Comparison of ENCODE assay signal across 8 cellular contexts in the genomic region with DNA sequence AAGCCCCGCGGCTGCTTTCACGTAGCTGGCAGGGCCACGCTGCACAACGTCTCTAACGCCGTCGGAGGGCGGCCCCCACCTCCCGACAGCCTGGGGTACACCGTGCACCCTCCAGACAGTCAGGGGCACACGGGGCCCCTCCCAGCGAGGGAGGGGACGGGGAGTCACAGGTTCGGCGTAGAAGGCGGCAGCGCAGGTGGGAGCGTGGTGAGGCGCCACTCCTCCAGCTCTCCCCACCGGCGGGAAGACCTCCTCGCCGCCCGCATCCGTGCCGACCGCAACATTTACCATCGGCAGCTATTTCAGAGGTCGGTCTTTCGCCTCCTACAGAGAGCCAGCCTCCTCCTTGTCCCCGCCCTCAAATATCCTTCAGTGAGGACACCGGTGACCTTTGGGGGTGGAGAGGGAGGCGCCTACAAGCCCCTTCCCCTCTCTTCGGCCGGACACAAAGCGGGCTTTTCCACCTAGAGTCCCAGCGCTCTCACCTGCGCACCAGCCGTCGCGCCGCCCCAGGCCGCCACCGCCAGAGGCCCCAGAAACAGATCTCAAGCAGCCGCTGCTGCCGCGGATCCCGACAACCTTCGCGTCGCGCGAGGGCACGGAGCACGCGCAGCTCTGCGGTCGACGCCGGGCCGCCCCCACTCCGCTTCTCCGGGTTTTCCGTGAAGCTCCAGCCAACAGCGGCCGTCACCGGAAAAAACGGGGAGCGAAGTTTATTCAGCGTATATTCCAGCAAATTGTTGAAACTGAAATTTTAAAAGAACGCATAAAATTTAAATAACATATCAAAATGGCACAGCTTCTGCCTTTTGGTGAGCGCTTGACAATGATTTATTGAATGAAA. TPM values are rescaled to one million over a fixed set of nuclear protein-coding genes. Genes with fewer than 3 reads are reported as not detected.
DNase-seq lines count a peak whose midpoint lies in the region; ATAC-seq and TF ChIP-seq lines count a peak whose summit lies in the region.

TSS of gene MKKS (minus strand) at position 600 of the 844 bp plus-strand sequence. CDS start 20,708 bp downstream, outside the sequence.

- H3K4me1 ChIP-seq in IMR-90 (ENCODE audit: control insufficient read depth, insufficient read depth, low read length): peaks cover 2% of the 10 kb centered on the region; the same call in 1 of the 2 replicates
- H3K4me1 ChIP-seq in esophagus (ENCODE audit: control insufficient read depth in 2 of 2, insufficient read depth in 2 of 2, low read length in 1 of 2): peaks cover 0 to 3% of the 10 kb centered on the region in 2 donors

- H3K9ac ChIP-seq in IMR-90 (ENCODE audit: low read depth, low read length): peak within 1 kb of the TSS; percentile 85

- dilution Hi-C loops in IMR-90 (cut with HindIII; ENCODE audit: low sequenced_read_pairs, unreplicated experiment): no loop called here

- H3K27me3 ChIP-seq in IMR-90 (ENCODE audit: control insufficient read depth, insufficient read depth, low read length) (no peaks in the 10 kb centered on the region), esophagus (ENCODE audit: control insufficient read depth in 1 of 2, insufficient read depth in 2 of 2, low read length in 2 of 2) (no peaks in the 10 kb centered on the region)

- H3K9me1 ChIP-seq in IMR-90 (ENCODE audit: insufficient read depth, low read length): no peaks in the 10 kb centered on the region; the same call in 1 of the 2 replicates

- TF ChIP-seq RAD21 in IMR-90 (IDR thresholded peaks at IDR 0.05; ENCODE audit: low read length): no peak

- H3K14ac ChIP-seq in IMR-90 (replicated peaks; ENCODE audit: low read depth, low read length): peak within 1 kb of the TSS; percentile 77

- H3K27ac Mint-ChIP-seq in activated T-cell treated with anti-CD3 and anti-CD28 coated beads, Interleukin-2, amount 50 U/mL, for 24 hours: peak within 1 kb of the TSS; percentile 96

- H2AK5ac ChIP-seq in IMR-90 (ENCODE audit: low read depth, low read length): peak within 1 kb of the TSS; percentile 70

- H2BK120ac ChIP-seq in IMR-90 (ENCODE audit: low read depth, low read length): peak within 1 kb of the TSS; percentile 67; the same call in 1 of the 2 replicates

- no peak within 1 kb of the TSS; the same call in 2 of the 3 replicates for H2BK15ac ChIP-seq in IMR-90 (ENCODE audit: low read depth, low read length)

- DNase-seq in DMS114 treated with DMSO at 0.1 percent for 48 hours (lab: John Stamatoyannopoulos, UW; ENCODE audit: unreplicated experiment) (peak; percentile 85), IMR-90 (peak; percentile 91), OCI-M1 (lab: John Stamatoyannopoulos, UW) (peak; percentile 94), myocyte (ENCODE audit: low read depth) (peak; percentile 94)
- DNase-seq in activated T-cell treated with anti-CD3 and anti-CD28 coated beads, Interleukin-2, amount 50 U/mL, for 24 hours: peak; percentile 90
- DNase-seq in stimulated activated CD8-positive, alpha-beta memory T cell treated with anti-CD3 and anti-CD28 coated beads, Interleukin-7, amount 100 ng/mL, for 4 hours (ENCODE audit: low read depth in 2 of 2): peak; percentile 65 to 82

- H3K9me3 ChIP-seq in IMR-90 (ENCODE audit: control insufficient read depth, insufficient read depth, low read length) (no peaks in the 10 kb centered on the region), esophagus (ENCODE audit: control insufficient read depth in 2 of 2, insufficient read depth in 1 of 2, low read depth in 1 of 2, low read length in 1 of 2) (no peaks in the 10 kb centered on the region)

- H2AFZ ChIP-seq in IMR-90 (replicated peaks; ENCODE audit: low read length, poor library complexity): peak within 1 kb of the TSS; percentile 99

- peaks cover 48% of the 10 kb centered on the region for H3K36me3 Mint-ChIP-seq in activated T-cell treated with anti-CD3 and anti-CD28 coated beads, Interleukin-2, amount 50 U/mL, for 24 hours (ENCODE audit: low read depth)

- TF ChIP-seq POLR2A in IMR-90 (IDR thresholded peaks at IDR 0.05; ENCODE audit: low read depth, low read length): no peak

- peak within 1 kb of the TSS; percentile 87 for H2BK5ac ChIP-seq in IMR-90 (ENCODE audit: low read depth, low read length, poor library complexity, severe bottlenecking)

- TF ChIP-seq CTCF in IMR-90 (conservative IDR thresholded peaks at IDR 0.05; ENCODE audit: low read depth, low read length): no peak

- POLR2A ChIA-PET in IMR-90 (lab: Charles Lee; ENCODE audit: unreplicated experiment): interaction anchor here (0.5 to 1.1 kb wide), 2 partner anchors 224 to 237 kb away, joined by 3 to 6 read pairs; no protein-coding TSS in a partner anchor

- WGBS in IMR-90 (ENCODE audit: extremely low coverage in 2 of 2, insufficient read length in 1 of 2), 2 experiments: 0% methylated on average over 7 of the region's 73 CpGs; no CpG with 5 or more reads in 1 of the 2 experiments
- 0% methylated on average over 73 of the region's 73 CpGs for WGBS in esophagus, 2 donors

- peak within 1 kb of the TSS; percentile 91 for H3K4me3 Mint-ChIP-seq in activated T-cell treated with anti-CD3 and anti-CD28 coated beads, Interleukin-2, amount 50 U/mL, for 24 hours

- intact Hi-C loops in IMR-90 (cut with micrococcal nuclease): loop anchor here (2.0 to 10.0 kb wide), 4 partner anchors 103 to 1111 kb away; partner anchors contain the start of gene SNAP25

- peak; percentile 66 for ATAC-seq in GM21528 (IDR thresholded peaks at IDR 0.05; ENCODE audit: low FRiP score, unreplicated experiment)
- peak; percentile 85 for ATAC-seq in IMR-90 (ENCODE audit: low read depth)

- H3K27ac ChIP-seq in IMR-90 (ENCODE audit: insufficient read depth, low read length): peak within 1 kb of the TSS; percentile 90
- H3K27ac ChIP-seq in esophagus (ENCODE audit: low read depth in 2 of 2, low read length in 1 of 2): peak within 1 kb of the TSS; percentile 94 to 97

- peak within 1 kb of the TSS; percentile 100 for H3K4me2 ChIP-seq in IMR-90 (ENCODE audit: low read depth, low read length)

- peak within 1 kb of the TSS; percentile 81 for H3K23ac ChIP-seq in IMR-90 (ENCODE audit: low read depth, low read length)

- H4K20me1 ChIP-seq in IMR-90 (ENCODE audit: insufficient read depth, low read length): no peaks in the 10 kb centered on the region

- in situ Hi-C loops in IMR-90 (cut with MboI; ENCODE audit: low sequenced_read_pairs): no loop called here

- peak within 1 kb of the TSS; percentile 65 for H3K4ac ChIP-seq in IMR-90 (ENCODE audit: low read depth, low read length)

- no peaks in the 10 kb centered on the region for H3K9me3 Mint-ChIP-seq in activated T-cell treated with anti-CD3 and anti-CD28 coated beads, Interleukin-2, amount 50 U/mL, for 24 hours

- no peak within 1 kb of the TSS; the same call in 1 of the 2 replicates for H2BK20ac ChIP-seq in IMR-90 (ENCODE audit: low read depth, low read length)

- CTCF ChIA-PET in IMR-90 (lab: Yijun Ruan, JAX): interaction anchor here (0.6 to 2.5 kb wide), 5 partner anchors 8 to 1109 kb away, joined by 3 to 9 read pairs (median 4); no protein-coding TSS in a partner anchor

- H3K4me3 ChIP-seq in IMR-90 (ENCODE audit: insufficient read depth, low read depth, low read length) (peak within 1 kb of the TSS; percentile 89), esophagus (ENCODE audit: low read depth in 1 of 2, low read length in 2 of 2) (peak within 1 kb of the TSS; percentile 84 to 99)

- peak within 1 kb of the TSS; percentile 34 for H3K18ac ChIP-seq in IMR-90 (ENCODE audit: low read depth, low read length)

- H3K27me3 Mint-ChIP-seq in activated T-cell treated with anti-CD3 and anti-CD28 coated beads, Interleukin-2, amount 50 U/mL, for 24 hours: no peaks in the 10 kb centered on the region

- peaks cover 30 to 57% of the 10 kb centered on the region in 2 experiments for H3K79me1 ChIP-seq in IMR-90 (ENCODE audit: low read depth in 1 of 2, low read length in 2 of 2)

- peaks cover 63% of the 10 kb centered on the region for H3K4me1 Mint-ChIP-seq in activated T-cell treated with anti-CD3 and anti-CD28 coated beads, Interleukin-2, amount 50 U/mL, for 24 hours (ENCODE audit: low read depth)

- peak within 1 kb of the TSS; percentile 86 for H2AK9ac ChIP-seq in IMR-90 (replicated peaks; ENCODE audit: low read depth, low read length, poor library complexity)

- H4K5ac ChIP-seq in IMR-90 (ENCODE audit: low read depth, low read length): peak within 1 kb of the TSS; percentile 65

- peak within 1 kb of the TSS; percentile 98 for H4K8ac ChIP-seq in IMR-90 (ENCODE audit: low read depth in 2 of 2, low read length in 2 of 2)

- BruUV-seq in IMR-90 (replicated peaks; lab: Mats Ljungman, UMichigan): no TSS peak

- H3K36me3 ChIP-seq in IMR-90 (ENCODE audit: control insufficient read depth, insufficient read depth, low read length) (no peaks in the 10 kb centered on the region), esophagus (ENCODE audit: control insufficient read depth in 2 of 2, insufficient read depth in 2 of 2, low read length in 1 of 2) (no peaks in the 10 kb centered on the region)

- peak within 1 kb of the TSS; percentile 95 for H3K56ac ChIP-seq in IMR-90 (ENCODE audit: extremely low read depth, insufficient read depth, low read length)

- H4K91ac ChIP-seq in IMR-90 (ENCODE audit: insufficient read depth, low read depth, low read length): peak within 1 kb of the TSS; percentile 81

TF ChIP-seq in IMR-90, 13 proteins besides CTCF, POLR2A, EP300 and RAD21 (continues in another document):
- TF ChIP-seq, protein P1, sequence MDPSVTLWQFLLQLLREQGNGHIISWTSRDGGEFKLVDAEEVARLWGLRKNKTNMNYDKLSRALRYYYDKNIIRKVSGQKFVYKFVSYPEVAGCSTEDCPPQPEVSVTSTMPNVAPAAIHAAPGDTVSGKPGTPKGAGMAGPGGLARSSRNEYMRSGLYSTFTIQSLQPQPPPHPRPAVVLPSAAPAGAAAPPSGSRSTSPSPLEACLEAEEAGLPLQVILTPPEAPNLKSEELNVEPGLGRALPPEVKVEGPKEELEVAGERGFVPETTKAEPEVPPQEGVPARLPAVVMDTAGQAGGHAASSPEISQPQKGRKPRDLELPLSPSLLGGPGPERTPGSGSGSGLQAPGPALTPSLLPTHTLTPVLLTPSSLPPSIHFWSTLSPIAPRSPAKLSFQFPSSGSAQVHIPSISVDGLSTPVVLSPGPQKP (IDR thresholded peaks at IDR 0.05; ENCODE audit: borderline replicate concordance, low read depth, low read length): no peak
- 0 out of 2 replicates have a peak, but pooled peaks have one; percentile 1 for TF ChIP-seq FOS (IDR thresholded peaks at IDR 0.05; ENCODE audit: low read depth, low read length)
- TF ChIP-seq MXI1 (IDR thresholded peaks at IDR 0.05; ENCODE audit: borderline replicate concordance, low read depth, low read length): peak; percentile 47; the same call in 1 of the 2 replicates
- TF ChIP-seq NFE2L2 (IDR thresholded peaks at IDR 0.05; ENCODE audit: low read depth, low read length): no peak
- TF ChIP-seq MAZ (IDR thresholded peaks at IDR 0.05; ENCODE audit: borderline replicate concordance, low read depth, low read length): peak; percentile 60; the same call in 1 of the 2 replicates
- TF ChIP-seq RCOR1 (IDR thresholded peaks at IDR 0.05; ENCODE audit: insufficient replicate concordance, low read length): no peak

RNA-seq across cellular contexts. Expression of gene MKKS, which starts in this region (rescaled TPM):
- total RNA-seq in IMR-90 (2012; rRNA removed) (7.5 and 8.1 TPM in 2 replicates), myocyte (11.2 and 13.5 TPM in 2 replicates)
- polyA plus RNA-seq in IMR-90 (2012; rRNA removed) (6.0 and 6.9 TPM in 2 replicates), esophagus (10 to 100 TPM in 1 of 2 donors, 1 to 10 TPM in 1; 9.4 to 11.1 TPM)
- 1.5 and 1.8 TPM in 2 replicates for polyA plus RNA-seq in IMR-90 (2012; cell fraction: cytosol; rRNA removed)
- polyA plus RNA-seq in IMR-90 (2012; cell fraction: nucleus; rRNA removed; ENCODE audit: low replicate concordance): 0.64 and 5.6 TPM in 2 replicates
- 13.7 TPM for polyA plus RNA-seq in myocyte (2012)

Comparison
In these comparisons a context has a peak if more than half of its experiments do, and no peak if none do; other contexts are left out.
1. Peak in every context shown above with its lines: DNase-seq, ATAC-seq, H3K4me3 ChIP-seq and H3K27ac ChIP-seq.